Comparison of ENCODE assay signal across 23 cellular contexts in genomic region chr16:5002699-5003143, GRCh38. TPM values are rescaled to one million over a fixed set of nuclear protein-coding genes. Genes with fewer than 3 reads are reported as not detected.
"Had no signal": no experiment of that assay in that cellular context is flagged by ENCODE, and none has a peak within 500 bp of the region (broad histone marks: within the 10 kb centered on the region; RNA-seq: fewer than 3 reads in every experiment).

No MANE protein-coding gene starts in this region.

- H3K27ac ChIP-seq: vagina had no signal

- H3K4me1 ChIP-seq: vagina had no signal

- H3K27me3 ChIP-seq: vagina had no signal

- H3K4me3 Mint-ChIP-seq: activated CD4-positive, alpha-beta memory T cell treated with anti-CD3 and anti-CD28 coated beads for 36 hours; activated naive CD8-positive, alpha-beta T cell treated with anti-CD3 and anti-CD28 coated beads for 36 hours; natural killer cell treated with Interleukin-12 subunit alpha and Interleukin-12 subunit beta and Interleukin-15 and Interleukin-18, amount 100 ng/mL, for 72 hours; stimulated activated naive CD8-positive, alpha-beta T cell treated with anti-CD3 and anti-CD28 coated beads, Interleukin-15, Interleukin-2, amounts not matched to agents 100 ng/mL and 50 ng/mL, for 24 hours had no signal

- H3K36me3 Mint-ChIP-seq: activated CD4-positive, alpha-beta memory T cell treated with anti-CD3 and anti-CD28 coated beads for 36 hours; activated naive CD8-positive, alpha-beta T cell treated with anti-CD3 and anti-CD28 coated beads for 36 hours; natural killer cell treated with Interleukin-12 subunit alpha and Interleukin-12 subunit beta and Interleukin-15 and Interleukin-18, amount 100 ng/mL, for 72 hours had no signal

- ATAC-seq: esophagus mucosa had no signal

- H3K27ac Mint-ChIP-seq: activated CD4-positive, alpha-beta memory T cell treated with anti-CD3 and anti-CD28 coated beads for 36 hours; activated naive CD8-positive, alpha-beta T cell treated with anti-CD3 and anti-CD28 coated beads for 36 hours; natural killer cell treated with Interleukin-12 subunit alpha and Interleukin-12 subunit beta and Interleukin-15 and Interleukin-18, amount 100 ng/mL, for 72 hours; progenitor cell of endocrine pancreas; stimulated activated naive CD8-positive, alpha-beta T cell treated with anti-CD3 and anti-CD28 coated beads, Interleukin-15, Interleukin-2, amounts not matched to agents 100 ng/mL and 50 ng/mL, for 24 hours had no signal

- H3K9me3 ChIP-seq: vagina had no signal

- H3K4me3 ChIP-seq: vagina had no signal

- H3K4me1 Mint-ChIP-seq: activated naive CD8-positive, alpha-beta T cell treated with anti-CD3 and anti-CD28 coated beads for 36 hours had no signal

- DNase-seq: activated CD4-positive, alpha-beta memory T cell treated with anti-CD3 and anti-CD28 coated beads for 36 hours; activated CD4-positive, alpha-beta T cell treated with anti-CD3 and anti-CD28 coated beads for 48 hours; activated naive CD4-positive, alpha-beta T cell treated with Interleukin-2 at 50 U/mL for 16 hours; activated naive CD8-positive, alpha-beta T cell treated with anti-CD3 and anti-CD28 coated beads for 36 hours; activated T-cell treated with anti-CD3 and anti-CD28 coated beads, Interleukin-2, amount 50 U/mL, for 48 hours; amniotic stem cell; dermis blood vessel endothelial cell; effector memory CD4-positive, alpha-beta T cell; foreskin melanocyte; hypothalamus; midbrain; retina; stimulated activated CD4-positive, alpha-beta T cell treated with anti-CD3 and anti-CD28 coated beads, Interleukin-12 subunit alpha, Interleukin-12 subunit beta, amount 100 ng/mL, for 4 hours; stimulated activated CD4-positive, alpha-beta T cell treated with anti-CD3 and anti-CD28 coated beads, Interleukin-4, amount 100 ng/mL, for 4 hours; T-helper 9 cell; trophoblast cell had no signal

- H3K9me3 Mint-ChIP-seq: activated CD4-positive, alpha-beta memory T cell treated with anti-CD3 and anti-CD28 coated beads for 36 hours; activated naive CD8-positive, alpha-beta T cell treated with anti-CD3 and anti-CD28 coated beads for 36 hours; natural killer cell treated with Interleukin-12 subunit alpha and Interleukin-12 subunit beta and Interleukin-15 and Interleukin-18, amount 100 ng/mL, for 72 hours; stimulated activated naive CD8-positive, alpha-beta T cell treated with anti-CD3 and anti-CD28 coated beads, Interleukin-15, Interleukin-2, amounts not matched to agents 100 ng/mL and 50 ng/mL, for 24 hours had no signal

- H3K36me3 ChIP-seq: vagina had no signal

RNA-seq across cellular contexts. Expression of gene SEC14L5, which starts 44.6 kb away (rescaled TPM):
- total RNA-seq: dermis blood vessel endothelial cell; natural killer cell treated with Interleukin-12 subunit alpha and Interleukin-12 subunit beta and Interleukin-15 and Interleukin-18, amount 100 ng/mL, for 72 hours; osteocyte; T-helper 1 cell treated with Interleukin-12 subunit alpha and Interleukin-12 subunit beta and Interleukin-4 antibody, amounts not matched to agents 30 ng/mL and 1 ng/mL, for 36 hours had no signal
